In the genomic region with DNA sequence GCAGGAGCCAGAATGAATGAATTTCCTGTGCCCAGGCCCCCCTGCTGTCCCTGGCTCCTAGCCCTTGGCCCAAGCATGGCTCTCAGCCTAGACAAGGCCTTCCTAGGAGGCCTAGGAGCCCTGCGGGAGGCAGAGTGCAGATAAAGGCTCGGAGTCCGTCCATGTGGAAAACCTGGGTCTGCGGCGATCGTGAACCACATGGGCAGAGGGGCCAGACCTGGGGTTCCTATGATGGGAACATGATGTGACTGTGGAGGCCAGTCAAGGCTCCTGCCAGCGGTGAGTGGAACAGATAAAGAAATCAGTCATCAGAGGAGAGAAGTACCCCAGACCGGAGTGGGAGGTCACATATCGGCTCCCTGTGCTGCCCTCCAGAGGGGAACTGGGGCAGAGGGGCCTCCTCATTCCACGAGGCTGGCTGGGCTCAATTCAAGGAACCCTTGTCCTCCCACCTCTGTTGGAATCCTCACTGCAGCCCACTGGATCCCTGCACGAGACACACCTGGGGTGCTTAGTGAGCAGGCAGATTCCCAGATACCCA, we compare ENCODE assay signal across 11 cellular contexts. TPM values are rescaled to one million over a fixed set of nuclear protein-coding genes. Genes with fewer than 3 reads are reported as not detected.
A peak's percentile ranks its signal among the peaks of the same experiment; 100 is the strongest.
DNase-seq lines count a peak whose midpoint lies in the region; ATAC-seq, FAIRE-seq and TF ChIP-seq lines count a peak whose summit lies in the region.
"Had no signal": no experiment of that assay in that cellular context is flagged by ENCODE, and none has a peak within 500 bp of the region (broad histone marks: within the 10 kb centered on the region; RNA-seq: fewer than 3 reads in every experiment).

No MANE protein-coding gene starts in this region.

- POLR2A ChIA-PET in HepG2 (lab: Yijun Ruan, JAX): no interaction called here
- POLR2A ChIA-PET in MCF 10A (lab: Yijun Ruan, JAX): interaction anchor here (0.7 kb wide), 1 partner anchor 290 kb away, joined by 3 read pairs; no protein-coding TSS in a partner anchor

- peak; percentile 87 for TF ChIP-seq RAD21 in HepG2 (CRISPR knock-in tag; IDR thresholded peaks at IDR 0.05)

- H3K27ac ChIP-seq in HepG2 (ENCODE audit: extremely low read length, insufficient read depth, low read length) (no peak overlapping the region), right lobe of liver (no peak overlapping the region), foreskin keratinocyte (no peak overlapping the region)

- no peak overlapping the region for H2AFZ ChIP-seq in HepG2 (ENCODE audit: low read length)

- ATAC-seq in HepG2 (peak; percentile 89), right lobe of liver (no peak), SK-N-SH treated with all-trans-retinoic acid at 6 μM for 48 hours (peak; percentile 43; the same call in 2 of the 3 replicates), foreskin keratinocyte (no peak), HG02642 (IDR thresholded peaks at IDR 0.05; ENCODE audit: poor library complexity, unreplicated experiment) (no peak), GM19324 (IDR thresholded peaks at IDR 0.05; ENCODE audit: low FRiP score, unreplicated experiment) (no peak)

- H3K9me3 Mint-ChIP-seq in MCF 10A (ENCODE audit: unreplicated experiment): no peaks in the 10 kb centered on the region

- H3K4me3 ChIP-seq in HepG2 (replicated peaks in 1 of 3; ENCODE audit: insufficient read depth in 1 of 3, low read depth in 2 of 3, low read length in 3 of 3) (peak overlapping the region in 2 of 3 experiments; percentile 34 to 46; a peak in 3 of 6 replicates), right lobe of liver (no peak overlapping the region)

- TF ChIP-seq CTCF in HepG2 (CRISPR knock-in tag; IDR thresholded peaks at IDR 0.05) (peak; percentile 90), right lobe of liver (IDR thresholded peaks at IDR 0.05) (peak in 1 of 4 donors; percentile 11), foreskin keratinocyte (conservative IDR thresholded peaks at IDR 0.05) (peak; percentile 15), MCF 10A (IDR thresholded peaks at IDR 0.05; ENCODE audit: unreplicated experiment) (no peak)

- H3K4me2 ChIP-seq in HepG2 (ENCODE audit: low read depth, low read length): peak overlapping the region; percentile 69

- H4K20me1 ChIP-seq in HepG2 (ENCODE audit: insufficient read depth, low read length): peaks cover 3% of the 10 kb centered on the region; the same call in 1 of the 2 replicates

- DNase-seq in HepG2 (ENCODE audit: low spot score) (no peak), right lobe of liver (no peak), foreskin keratinocyte (no peak), MCF 10A (ENCODE audit: unreplicated experiment) (no peak)
- no peak for DNase-seq in activated effector memory CD4-positive, alpha-beta T cell treated with Interleukin-2 at 50 U/mL for 16 hours
- DNase-seq: activated CD8-positive, alpha-beta memory T cell treated with anti-CD3 and anti-CD28 coated beads for 24 hours; IMR-90 had no signal

- 0 out of 2 replicates have a peak overlapping the region, but pooled peaks have one; percentile 16 for H3K9ac ChIP-seq in HepG2 (ENCODE audit: insufficient read depth, low read depth, low read length)

- H3K4me1 ChIP-seq in HepG2 (ENCODE audit: insufficient read depth, low read length): 0 out of 2 replicates have a peak, but pooled peaks cover 10% of the 10 kb centered on the region
- no peaks in the 10 kb centered on the region for H3K4me1 ChIP-seq in right lobe of liver
- peaks cover 6% of the 10 kb centered on the region for H3K4me1 ChIP-seq in foreskin keratinocyte

- TF ChIP-seq EP300 in HepG2 (IDR thresholded peaks at IDR 0.05; ENCODE audit: low read depth in 2 of 2, low read length in 2 of 2): no peak
- no peak for TF ChIP-seq EP300 in HepG2 (CRISPR knock-in tag; IDR thresholded peaks at IDR 0.05; ENCODE audit: borderline replicate concordance)

- H3K27me3 ChIP-seq in HepG2 (ENCODE audit: control insufficient read depth in 1 of 2, insufficient read depth in 2 of 2, low read length in 2 of 2) (peaks cover 5 to 33% of the 10 kb centered on the region in 2 experiments; a peak in 4 of 5 replicates), right lobe of liver (no peaks in the 10 kb centered on the region), foreskin keratinocyte (peaks cover 24% of the 10 kb centered on the region)

- H3K4me1 Mint-ChIP-seq in MCF 10A (ENCODE audit: insufficient read depth, unreplicated experiment): peaks cover 15% of the 10 kb centered on the region

- no peaks in the 10 kb centered on the region for H3K27me3 Mint-ChIP-seq in MCF 10A (ENCODE audit: insufficient read depth, unreplicated experiment)

- H3K79me2 ChIP-seq in HepG2 (ENCODE audit: insufficient read depth, low read length): no peaks in the 10 kb centered on the region

- no peak overlapping the region for H3K27ac Mint-ChIP-seq in MCF 10A (ENCODE audit: low read depth, unreplicated experiment)

- WGBS in HepG2 (ENCODE audit: low lambda C conversion rate): 13% methylated on average over 11 of the region's 11 CpGs
- WGBS in right lobe of liver (ENCODE audit: insufficient coverage, low coverage, low lambda C conversion rate, missing lambda C conversion rate): 33% methylated on average over 3 of the region's 11 CpGs

- no TSS peak for BruUV-seq in HepG2 (replicated peaks; lab: Mats Ljungman, UMichigan)
- no TSS peak for BruUV-seq in MCF 10A (replicated peaks; lab: Mats Ljungman, UMichigan)

- CTCF ChIA-PET in HepG2 (lab: Yijun Ruan, JAX; ENCODE audit: low intra/inter-chr PET ratio, low total read pairs) (interaction anchor here (1.7 kb wide), 1 partner anchor 245 kb away, joined by 11 read pairs; no protein-coding TSS in a partner anchor), MCF 10A (lab: Yijun Ruan, JAX) (interaction anchor here (1.1 kb wide), 1 partner anchor 8 kb away, joined by 3 read pairs; no protein-coding TSS in a partner anchor)

- in situ Hi-C loops in HepG2 (cut with HindIII; ENCODE audit: extremely low pct_ligation_motif_present, low pct_unique_long_range_greater_than_20kb): loop anchor here (5.0 to 10.0 kb wide), 2 partner anchors 242 to 330 kb away; no protein-coding TSS in a partner anchor

- H3K9me3 ChIP-seq in HepG2 (ENCODE audit: low read length) (no peaks in the 10 kb centered on the region), right lobe of liver (no peaks in the 10 kb centered on the region)

- no peaks in the 10 kb centered on the region for H3K36me3 Mint-ChIP-seq in MCF 10A (ENCODE audit: insufficient read depth, unreplicated experiment)

- intact Hi-C loops in HepG2 (cut with micrococcal nuclease; ENCODE audit: unreplicated experiment): loop anchor here (1.0 to 10.0 kb wide), 2 partner anchors 245 to 332 kb away; no protein-coding TSS in a partner anchor
- intact Hi-C loops in right lobe of liver (cut with DNase I): no loop called here
- intact Hi-C loops in MCF 10A (cut with micrococcal nuclease): loop anchor here (10.0 kb wide), 1 partner anchor 332 kb away; no protein-coding TSS in a partner anchor

- H3K4me3 Mint-ChIP-seq in MCF 10A (ENCODE audit: unreplicated experiment): no peak overlapping the region

- peak; percentile 26 for FAIRE-seq in HepG2 (lab: Jason Lieb, UNC)

- no peaks in the 10 kb centered on the region for H3K36me3 ChIP-seq in HepG2 (replicated peaks in 1 of 2; ENCODE audit: control insufficient read depth in 1 of 2, insufficient read depth in 2 of 2, low read length in 2 of 2)
- H3K36me3 ChIP-seq in right lobe of liver: no peaks in the 10 kb centered on the region

- TF ChIP-seq POLR2A in HepG2 (IDR thresholded peaks at IDR 0.05; ENCODE audit: insufficient read depth in 1 of 2, low read depth in 2 of 2, low read length in 2 of 2) (no peak), right lobe of liver (IDR thresholded peaks at IDR 0.05) (no peak)

TF ChIP-seq in HepG2, 621 proteins besides CTCF, POLR2A, EP300 and RAD21 (continues in another document):
- TF ChIP-seq ZSCAN20 (CRISPR knock-in tag; IDR thresholded peaks at IDR 0.05; ENCODE audit: borderline replicate concordance): no peak
- TF ChIP-seq ZNF383 (CRISPR knock-in tag; IDR thresholded peaks at IDR 0.05; ENCODE audit: borderline replicate concordance): no peak
- no peak for TF ChIP-seq ZSCAN12 (CRISPR knock-in tag; IDR thresholded peaks at IDR 0.05)
- TF ChIP-seq PHF5A (CRISPR knock-in tag; IDR thresholded peaks at IDR 0.05; ENCODE audit: low read depth, unreplicated experiment): no peak

TF ChIP-seq in SK-N-SH treated with all-trans-retinoic acid at 6 μM for 48 hours, 23 proteins besides CTCF, POLR2A, EP300 and RAD21 (continues in another document):
- no peak for TF ChIP-seq OSR1 (CRISPR knock-in tag; IDR thresholded peaks at IDR 0.05)
- TF ChIP-seq ISL1 (CRISPR knock-in tag; IDR thresholded peaks at IDR 0.05): no peak
- no peak for TF ChIP-seq ZC3H10 (CRISPR knock-in tag; IDR thresholded peaks at IDR 0.05)

RNA-seq across cellular contexts. Expression of a gene that starts 5.8 kb away (rescaled TPM):
- total RNA-seq in HepG2 (2016; rRNA removed; fragmentation: Illumina TruSeq; extraction: Trizol) (not detected in 2 replicates), right lobe of liver (10 to 100 TPM in 1 of 6 experiments, 1 to 10 TPM in 3, under 1 TPM in 2; 0.56 to 10.7 (median 1.8) TPM), foreskin keratinocyte (0.14 and 0.25 TPM in 2 replicates), MCF 10A (2022) (15.6 and 16.4 TPM in 2 replicates)
- not detected in 2 replicates for total RNA-seq in HepG2 (2016; cell fraction: cytosol; rRNA removed; fragmentation: Illumina TruSeq; extraction: Trizol; ENCODE audit: low read depth)
- 0.04 TPM in 1 of 2 replicates, not detected in the other for total RNA-seq in HepG2 (2016; cell fraction: insoluble cytoplasmic fraction; rRNA removed; fragmentation: Illumina TruSeq; extraction: Trizol)
- total RNA-seq in HepG2 (2016; cell fraction: membrane; rRNA removed; fragmentation: Illumina TruSeq; extraction: Trizol): not detected in 2 replicates
- total RNA-seq in HepG2 (2016; cell fraction: nucleus; rRNA removed; fragmentation: Illumina TruSeq; extraction: Trizol): not detected in 2 replicates
- polyA plus RNA-seq in HepG2 (2011; rRNA removed) (0.03 TPM in 1 of 2 replicates, not detected in the other), foreskin keratinocyte (0.26 and 0.27 TPM in 2 replicates)
- polyA plus RNA-seq in HepG2 (2011; cell fraction: cytosol; rRNA removed): not detected in 2 replicates
- not detected in 2 replicates for polyA plus RNA-seq in HepG2 (2011; cell fraction: nucleus; rRNA removed)
- 0.19 TPM in 1 of 2 replicates, not detected in the other for polyA plus RNA-seq in HepG2 (2012)
- polyA plus RNA-seq in HepG2 (2016; cell fraction: cytosol; fragmentation: Illumina TruSeq; extraction: Trizol; ENCODE audit: low read depth): 0.08 TPM in 1 of 2 replicates, not detected in the other
- polyA plus RNA-seq in HepG2 (2016; cell fraction: insoluble cytoplasmic fraction; fragmentation: Illumina TruSeq; extraction: Trizol; ENCODE audit: low read depth): not detected in 2 replicates
- not detected in 2 replicates for polyA plus RNA-seq in HepG2 (2016; cell fraction: membrane; fragmentation: Illumina TruSeq; extraction: Trizol; ENCODE audit: low read depth)
- not detected in 2 replicates for polyA plus RNA-seq in HepG2 (2016; cell fraction: nucleus; fragmentation: Illumina TruSeq; extraction: Trizol; ENCODE audit: insufficient read depth, low read depth)
- polyA minus RNA-seq in HepG2 (2011; rRNA and poly(A)+ RNA removed; ENCODE audit: low replicate concordance): not detected in 2 replicates
- not detected in 2 replicates for polyA minus RNA-seq in HepG2 (2011; cell fraction: cytosol; rRNA and poly(A)+ RNA removed)
- not detected in 2 replicates for polyA minus RNA-seq in HepG2 (2011; cell fraction: nucleus; rRNA and poly(A)+ RNA removed)
- total RNA-seq: mononuclear cell had no signal

Comparison
In these comparisons a context has a peak if more than half of its experiments do, and no peak if none do; other contexts are left out.
1. ATAC-seq: peak in HepG2 (single experiment) and SK-N-SH treated with all-trans-retinoic acid at 6 μM for 48 hours (single experiment); none in right lobe of liver (0 of 4), foreskin keratinocyte (single experiment), HG02642 (single experiment) and GM19324 (single experiment).
2. H3K4me3 ChIP-seq: peak in HepG2 (2 of 3); none in right lobe of liver (0 of 3).
3. intact Hi-C loops: an anchor here in HepG2 (1.0 to 10.0 kb wide) and MCF 10A (10.0 kb wide); none called in right lobe of liver.